Comparison of ENCODE assay signal across 1 cellular context in the genomic region with DNA sequence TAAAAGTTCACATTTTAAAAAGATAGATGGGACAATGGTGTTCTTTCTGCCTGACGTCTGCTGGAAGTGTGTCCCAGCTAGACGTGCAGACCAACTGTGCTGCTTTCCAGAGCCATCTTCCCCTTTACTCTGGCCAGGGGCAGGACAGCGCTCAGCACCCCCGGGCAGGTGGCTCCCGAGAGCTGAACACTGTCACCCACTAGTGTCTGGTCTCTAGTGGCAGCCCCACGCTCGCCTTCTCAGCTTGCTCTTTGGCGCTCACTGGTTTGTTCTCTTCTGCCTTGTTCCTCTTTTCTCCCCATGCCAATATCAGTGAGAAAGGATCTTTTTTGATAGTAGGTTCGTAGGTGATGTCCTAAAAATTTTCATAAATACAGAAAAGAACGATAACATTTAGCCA.
TF ChIP-seq lines count a peak whose summit lies in the region.

No MANE protein-coding gene starts in this region.

TF ChIP-seq in K562, 482 proteins besides CTCF, POLR2A, EP300 and RAD21:
- TF ChIP-seq DDX20 (tag; IDR thresholded peaks at IDR 0.05; ENCODE audit: low read depth) (no peak), PTBP1 (IDR thresholded peaks at IDR 0.05; ENCODE audit: low read depth, low read length) (no peak), ZNF77 (CRISPR knock-in tag; IDR thresholded peaks at IDR 0.05) (no peak), ZBTB8A (IDR thresholded peaks at IDR 0.05; ENCODE audit: partially characterized antibody) (no peak), HNRNPL (IDR thresholded peaks at IDR 0.05; ENCODE audit: low read depth, low read length) (no peak), TEAD4 (IDR thresholded peaks at IDR 0.05; ENCODE audit: low read length) (no peak), TEAD4 (CRISPR knock-in tag; IDR thresholded peaks at IDR 0.05; ENCODE audit: borderline replicate concordance) (no peak), MED1 (CRISPR knock-in tag; IDR thresholded peaks at IDR 0.05; ENCODE audit: borderline replicate concordance) (no peak), NUFIP1 (IDR thresholded peaks at IDR 0.05; ENCODE audit: partially characterized antibody) (no peak), ZNF668 (CRISPR knock-in tag; IDR thresholded peaks at IDR 0.05) (no peak), MECOM (CRISPR knock-in tag; IDR thresholded peaks at IDR 0.05) (no peak)
- TF ChIP-seq, protein P1, sequence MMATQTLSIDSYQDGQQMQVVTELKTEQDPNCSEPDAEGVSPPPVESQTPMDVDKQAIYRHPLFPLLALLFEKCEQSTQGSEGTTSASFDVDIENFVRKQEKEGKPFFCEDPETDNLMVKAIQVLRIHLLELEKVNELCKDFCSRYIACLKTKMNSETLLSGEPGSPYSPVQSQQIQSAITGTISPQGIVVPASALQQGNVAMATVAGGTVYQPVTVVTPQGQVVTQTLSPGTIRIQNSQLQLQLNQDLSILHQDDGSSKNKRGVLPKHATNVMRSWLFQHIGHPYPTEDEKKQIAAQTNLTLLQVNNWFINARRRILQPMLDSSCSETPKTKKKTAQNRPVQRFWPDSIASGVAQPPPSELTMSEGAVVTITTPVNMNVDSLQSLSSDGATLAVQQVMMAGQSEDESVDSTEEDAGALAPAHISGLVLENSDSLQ (IDR thresholded peaks at IDR 0.05): no peak
- TF ChIP-seq, protein P2, sequence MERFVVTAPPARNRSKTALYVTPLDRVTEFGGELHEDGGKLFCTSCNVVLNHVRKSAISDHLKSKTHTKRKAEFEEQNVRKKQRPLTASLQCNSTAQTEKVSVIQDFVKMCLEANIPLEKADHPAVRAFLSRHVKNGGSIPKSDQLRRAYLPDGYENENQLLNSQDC (CRISPR knock-in tag; IDR thresholded peaks at IDR 0.05): no peak
